ENCODE assay signal across 8 cellular contexts in genomic region chr3:129892486-129892856, GRCh38. TPM values are rescaled to one million over a fixed set of nuclear protein-coding genes. Genes with fewer than 3 reads are reported as not detected.
DNase-seq lines count a peak whose midpoint lies in the region; ATAC-seq, FAIRE-seq and TF ChIP-seq lines count a peak whose summit lies in the region.

No MANE protein-coding gene starts in this region.

- H2AFZ ChIP-seq in endothelial cell of umbilical vein (ENCODE audit: low read depth, low read length) (peak overlapping the region; percentile 77), trophoblast cell (ENCODE audit: insufficient read depth, low read length, poor library complexity) (peak overlapping the region; percentile 87)

- intact Hi-C loops in endothelial cell of umbilical vein (cut with micrococcal nuclease) = loop anchor here (5.0 kb wide), 1 partner anchor 400 kb away; no protein-coding TSS in a partner anchor
- intact Hi-C loops in posterior vena cava (cut with DNase I) = no loop called here

- no peak for FAIRE-seq in endothelial cell of umbilical vein (lab: Jason Lieb, UNC)

- peaks cover 52% of the 10 kb centered on the region for H3K4me1 ChIP-seq in endothelial cell of umbilical vein (ENCODE audit: control insufficient read depth, extremely low read depth, insufficient read depth, low read length)
- peaks cover 2 to 3% of the 10 kb centered on the region in 2 experiments for H3K4me1 ChIP-seq in trophoblast cell (ENCODE audit: control insufficient read depth in 1 of 2, insufficient read depth in 2 of 2, low read length in 2 of 2)

- peak overlapping the region; percentile 88 for H4K91ac ChIP-seq in trophoblast cell (ENCODE audit: low read depth, low read length)

- H3K36me3 ChIP-seq in endothelial cell of umbilical vein (ENCODE audit: control insufficient read depth in 2 of 2, extremely low read depth in 1 of 2, insufficient read depth in 2 of 2, low read length in 2 of 2) = no peaks in the 10 kb centered on the region
- peaks cover 0 to 1% of the 10 kb centered on the region in 2 experiments for H3K36me3 ChIP-seq in trophoblast cell (ENCODE audit: control insufficient read depth in 1 of 2, insufficient read depth in 2 of 2, low read length in 2 of 2)

- no peaks in the 10 kb centered on the region for H3K27me3 Mint-ChIP-seq in T-helper 2 cell treated with Interferon-gamma antibody and Interleukin-4, amounts not matched to agents 5 μg/mL and 100 μg/mL, for 36 hours (ENCODE audit: low read depth)

- POLR2A ChIA-PET in endothelial cell of umbilical vein (lab: Charles Lee) = interaction anchor here (0.6 to 1.1 kb wide), 2 partner anchors 19 to 219 kb away, joined by 3 to 4 read pairs; no protein-coding TSS in a partner anchor

- H4K8ac ChIP-seq in trophoblast cell (ENCODE audit: low read depth, low read length) = peak overlapping the region; percentile 90

- H3K9me3 ChIP-seq in endothelial cell of umbilical vein (replicated peaks; ENCODE audit: control insufficient read depth, insufficient read depth, low read length) (no peaks in the 10 kb centered on the region), trophoblast cell (ENCODE audit: insufficient read depth, low read depth, low read length) (no peaks in the 10 kb centered on the region)

- peak overlapping the region; percentile 9 for H2AK5ac ChIP-seq in trophoblast cell (ENCODE audit: low read length)

- H3K9ac ChIP-seq in endothelial cell of umbilical vein (replicated peaks; ENCODE audit: extremely low read depth, insufficient read depth, low read length) = peak overlapping the region; percentile 98
- H3K9ac ChIP-seq in trophoblast cell (ENCODE audit: low read length) = peak overlapping the region; percentile 94

- peak overlapping the region; percentile 91 for H3K4me2 ChIP-seq in endothelial cell of umbilical vein (ENCODE audit: insufficient read depth, low read length)
- H3K4me2 ChIP-seq in trophoblast cell (ENCODE audit: low read length) = peak overlapping the region; percentile 92

- no peak for TF ChIP-seq POLR2A in endothelial cell of umbilical vein (IDR thresholded peaks at IDR 0.05; ENCODE audit: low read depth, low read length)

- ATAC-seq in HG02852 (IDR thresholded peaks at IDR 0.05; ENCODE audit: unreplicated experiment) = no peak

- no peaks in the 10 kb centered on the region for H4K20me1 ChIP-seq in endothelial cell of umbilical vein (replicated peaks; ENCODE audit: control insufficient read depth, extremely low read depth, insufficient read depth, low read length)

- no peak overlapping the region for H3K23ac ChIP-seq in trophoblast cell (ENCODE audit: low read length)

- dilution Hi-C loops in endothelial cell of umbilical vein (cut with MboI; ENCODE audit: extremely low pct_ligation_motif_present, low sequenced_read_pairs) = no loop called here

- peaks cover 36% of the 10 kb centered on the region for H3K4me1 Mint-ChIP-seq in T-helper 2 cell treated with Interferon-gamma antibody and Interleukin-4, amounts not matched to agents 5 μg/mL and 100 μg/mL, for 36 hours (ENCODE audit: low read depth)

- H3K27me3 ChIP-seq in endothelial cell of umbilical vein (ENCODE audit: control insufficient read depth in 2 of 2, insufficient read depth in 2 of 2, low read length in 2 of 2) (no peaks in the 10 kb centered on the region), trophoblast cell (ENCODE audit: insufficient read depth, low read length) (no peaks in the 10 kb centered on the region)

- peak overlapping the region; percentile 57 for H2BK5ac ChIP-seq in trophoblast cell (ENCODE audit: low read depth, low read length, poor library complexity)

- H3K18ac ChIP-seq in trophoblast cell (ENCODE audit: low read length) = peak overlapping the region; percentile 15

- CTCF ChIA-PET in endothelial cell of umbilical vein (lab: Charles Lee) = interaction anchor here (1.1 to 1.9 kb wide), 5 partner anchors 13 to 261 kb away, joined by 3 to 6 read pairs (median 3); no protein-coding TSS in a partner anchor

- BruUV-seq in endothelial cell of umbilical vein (replicated peaks; lab: Mats Ljungman, UMichigan) = no TSS peak

- DNase-seq in NCI-H1105 treated with DMSO at 0.1 percent for 48 hours (lab: John Stamatoyannopoulos, UW) (peak; percentile 42), NCI-H1105 (lab: John Stamatoyannopoulos, UW) (no peak), endothelial cell of umbilical vein (ENCODE audit: low read depth, low spot score) (no peak), trophoblast cell (peak in 1 of 2 donors; percentile 4), posterior vena cava (ENCODE audit: low spot score) (no peak), occipital lobe (lab: John Stamatoyannopoulos, UW) (no peak)
- peak; percentile 8 for DNase-seq in T-helper 2 cell treated with Interferon-gamma antibody and Interleukin-4, amounts not matched to agents 5 μg/mL and 100 μg/mL, for 36 hours (ENCODE audit: low spot score)

- H3K4ac ChIP-seq in trophoblast cell (ENCODE audit: low read depth, low read length) = peak overlapping the region; percentile 9

- H3K79me2 ChIP-seq in endothelial cell of umbilical vein (ENCODE audit: control insufficient read depth, insufficient read depth, low read length) (peaks cover 35% of the 10 kb centered on the region), trophoblast cell (ENCODE audit: control insufficient read depth, insufficient read depth, low read length, poor library complexity) (peaks cover 10% of the 10 kb centered on the region)

- H3K27ac Mint-ChIP-seq in T-helper 2 cell treated with Interferon-gamma antibody and Interleukin-4, amounts not matched to agents 5 μg/mL and 100 μg/mL, for 36 hours = peak overlapping the region; percentile 84

- no peaks in the 10 kb centered on the region for H3K9me3 Mint-ChIP-seq in T-helper 2 cell treated with Interferon-gamma antibody and Interleukin-4, amounts not matched to agents 5 μg/mL and 100 μg/mL, for 36 hours

- peak overlapping the region; percentile 66 for H4K12ac ChIP-seq in trophoblast cell (ENCODE audit: low read depth, low read length)

- no peaks in the 10 kb centered on the region for H3K9me1 ChIP-seq in endothelial cell of umbilical vein (replicated peaks; ENCODE audit: control insufficient read depth, extremely low read depth, insufficient read depth, low read length)

- no peak for TF ChIP-seq CTCF in endothelial cell of umbilical vein (IDR thresholded peaks at IDR 0.05; ENCODE audit: extremely low read depth in 1 of 2, insufficient read depth in 1 of 2, low read depth in 1 of 2, low read length in 2 of 2)

- peak overlapping the region; percentile 65 for H3K14ac ChIP-seq in trophoblast cell (ENCODE audit: low read length)

- no peak overlapping the region for H2BK12ac ChIP-seq in trophoblast cell (ENCODE audit: low read length)

- peak overlapping the region; percentile 90 for H3K4me3 Mint-ChIP-seq in T-helper 2 cell treated with Interferon-gamma antibody and Interleukin-4, amounts not matched to agents 5 μg/mL and 100 μg/mL, for 36 hours

- peaks cover 3% of the 10 kb centered on the region for H3K36me3 Mint-ChIP-seq in T-helper 2 cell treated with Interferon-gamma antibody and Interleukin-4, amounts not matched to agents 5 μg/mL and 100 μg/mL, for 36 hours (ENCODE audit: low read depth)

- H3K4me3 ChIP-seq in endothelial cell of umbilical vein (replicated peaks in 1 of 3; ENCODE audit: insufficient read depth in 1 of 3, low read depth in 1 of 3, low read length in 3 of 3) (peak overlapping the region; percentile 54 to 91 (median 89)), trophoblast cell (ENCODE audit: low read depth, low read length) (peak overlapping the region; percentile 75)

- WGBS in trophoblast cell (ENCODE audit: extremely low coverage, insufficient coverage, insufficient read length) = no CpG with 5 or more reads among the region's 13 CpGs

- H2BK120ac ChIP-seq in trophoblast cell (ENCODE audit: insufficient read depth, low read length, poor library complexity) = no peak overlapping the region

- peaks cover 11% of the 10 kb centered on the region for H3K79me1 ChIP-seq in trophoblast cell (ENCODE audit: low read length)

- peak overlapping the region; percentile 89 for H3K27ac ChIP-seq in endothelial cell of umbilical vein (ENCODE audit: insufficient read depth, low read depth, low read length)
- peak overlapping the region; percentile 75 for H3K27ac ChIP-seq in trophoblast cell (ENCODE audit: low read depth, low read length)

TF ChIP-seq in endothelial cell of umbilical vein, 7 proteins besides CTCF, POLR2A, EP300 and RAD21:
- TF ChIP-seq GATA2 (IDR thresholded peaks at IDR 0.05; ENCODE audit: insufficient read depth, insufficient read length, low read depth, low read length) (no peak), JUN (IDR thresholded peaks at IDR 0.05; ENCODE audit: borderline replicate concordance, insufficient read depth, insufficient read length, low read depth) (no peak), EZH2 (IDR thresholded peaks at IDR 0.05; ENCODE audit: borderline replicate concordance, low read depth, low read length, severe bottlenecking) (no peak), POLR2AphosphoS5 (IDR thresholded peaks at IDR 0.05; ENCODE audit: insufficient read depth, low read depth, low read length) (no peak), MAX (IDR thresholded peaks at IDR 0.05; ENCODE audit: insufficient read depth, insufficient read length) (no peak), MYC (IDR thresholded peaks at IDR 0.05; ENCODE audit: low read depth, low read length) (no peak)
TF ChIP-seq in endothelial cell of umbilical vein: peak in this region for 0.

RNA-seq across cellular contexts. Expression of gene TMCC1, which starts 1.0 kb away (rescaled TPM):
- total RNA-seq in endothelial cell of umbilical vein (36.6 and 38.4 TPM in 2 replicates), posterior vena cava (10 to 100 TPM; 38.4 to 47.7 TPM), occipital lobe (91.6 TPM)
- 13.9 and 17.4 TPM in 2 replicates for polyA plus RNA-seq in endothelial cell of umbilical vein
- polyA plus RNA-seq in endothelial cell of umbilical vein (2011; cell fraction: cytosol; rRNA removed) = 16.1 and 17.3 TPM in 2 replicates
- 17.6 and 19.2 TPM in 2 replicates for polyA plus RNA-seq in endothelial cell of umbilical vein (2011; cell fraction: nucleus; rRNA removed)
- 11.3 and 12.6 TPM in 2 replicates for polyA plus RNA-seq in endothelial cell of umbilical vein (2012)
- 40.3 and 41.2 TPM in 2 replicates for polyA minus RNA-seq in endothelial cell of umbilical vein
- 10.2 TPM for polyA minus RNA-seq in endothelial cell of umbilical vein (2011; cell fraction: cytosol; rRNA and poly(A)+ RNA removed)
- 29.7 and 32.8 TPM in 2 replicates for polyA minus RNA-seq in endothelial cell of umbilical vein (2011; cell fraction: nucleus; rRNA and poly(A)+ RNA removed)
- 24.2 and 27.7 TPM in 2 replicates for polyA plus RNA-seq in trophoblast cell (2013)

Comparison
In these comparisons a context has a peak if more than half of its experiments do, and no peak if none do; other contexts are left out.
1. DNase-seq: peak in NCI-H1105 treated with DMSO at 0.1 percent for 48 hours (single experiment) and T-helper 2 cell treated with Interferon-gamma antibody and Interleukin-4, amounts not matched to agents 5 μg/mL and 100 μg/mL, for 36 hours (single experiment); none in NCI-H1105 (single experiment), endothelial cell of umbilical vein (single experiment), posterior vena cava (single experiment) and occipital lobe (single experiment).